13 cellular contexts compared by ENCODE assay signal in genomic region chr4:147754037-147754445, GRCh38. TPM values are rescaled to one million over a fixed set of nuclear protein-coding genes. Genes with fewer than 3 reads are reported as not detected.
DNase-seq lines count a peak whose midpoint lies in the region; ATAC-seq, FAIRE-seq and TF ChIP-seq lines count a peak whose summit lies in the region.
"Had no signal": no experiment of that assay in that cellular context is flagged by ENCODE, and none has a peak within 500 bp of the region (broad histone marks: within the 10 kb centered on the region; RNA-seq: fewer than 3 reads in every experiment).

No MANE protein-coding gene starts in this region.

- H3K4ac ChIP-seq in H1 (replicated peaks; ENCODE audit: insufficient read length, low read depth, low read length) = no peak overlapping the region

- no peak overlapping the region for H2AK5ac ChIP-seq in H1 (ENCODE audit: low read depth, low read length)

- no peak for TF ChIP-seq RAD21 in H1 (IDR thresholded peaks at IDR 0.05 in 1 of 2, conservative IDR thresholded peaks at IDR 0.05 in 1 of 2; ENCODE audit: low read depth in 2 of 2, low read length in 2 of 2)

- no peak overlapping the region for H3K14ac ChIP-seq in H1 (ENCODE audit: insufficient read length)

- no peak overlapping the region for H2BK5ac ChIP-seq in H1 (ENCODE audit: low read depth, low read length)

- no peaks in the 10 kb centered on the region for H3K79me1 ChIP-seq in H1 (ENCODE audit: low read depth, low read length)

- no peak for TF ChIP-seq EP300 in H1 (IDR thresholded peaks at IDR 0.05; ENCODE audit: borderline replicate concordance in 1 of 2, low read depth in 2 of 2, low read length in 2 of 2)

- no peak overlapping the region for H3K18ac ChIP-seq in H1 (ENCODE audit: extremely low read depth, low read length)

- DNase-seq in AG04449 (ENCODE audit: low read depth, low spot score) = peak; percentile 71
- no peak for DNase-seq in H1 (ENCODE audit: low read depth in 1 of 2, low spot score in 2 of 2)
- no peak for DNase-seq in OCI-M2 (lab: John Stamatoyannopoulos, UW; ENCODE audit: unreplicated experiment)
- no peak for DNase-seq in activated CD8-positive, alpha-beta memory T cell treated with anti-CD3 and anti-CD28 coated beads, Interleukin-2, amount 50 U/mL, for 4 hours
- DNase-seq in stimulated activated naive CD4-positive, alpha-beta T cell (lab: John Stamatoyannopoulos, UW) = no peak
- DNase-seq: NCI-H446 treated with DMSO at 0.1 percent for 48 hours had no signal

- no peaks in the 10 kb centered on the region for H3K23me2 ChIP-seq in H1 (ENCODE audit: low read depth, low read length)

- TF ChIP-seq POLR2A in H1 (IDR thresholded peaks at IDR 0.05; ENCODE audit: control extremely low read depth in 1 of 2, low read depth in 2 of 2, low read length in 2 of 2) = no peak

- no peaks in the 10 kb centered on the region for H4K20me1 ChIP-seq in H1 (replicated peaks in 1 of 2; ENCODE audit: control insufficient read depth in 1 of 2, insufficient read depth in 2 of 2, low read length in 2 of 2)

- FAIRE-seq in H1 (lab: Jason Lieb, UNC) = no peak
- FAIRE-seq: K562, urothelium cell line had no signal

- peaks cover 23% of the 10 kb centered on the region for H3K4me1 ChIP-seq in HUES6 (ENCODE audit: control insufficient read depth, insufficient read depth, low read length)
- peaks cover 0 to 14% (median 3%) of the 10 kb centered on the region in 4 experiments; a peak in 3 of 7 replicates for H3K4me1 ChIP-seq in H1 (replicated peaks in 1 of 4; ENCODE audit: control insufficient read depth in 3 of 4, insufficient read depth in 4 of 4, low read length in 3 of 4)
- H3K4me1 ChIP-seq in muscle layer of duodenum (ENCODE audit: control insufficient read depth in 1 of 2, insufficient read depth in 2 of 2, low read length in 2 of 2) = peaks cover 4 to 28% of the 10 kb centered on the region in 2 donors

- H2BK12ac ChIP-seq in H1 (ENCODE audit: low read depth, low read length) = no peak overlapping the region; the same call in 1 of the 2 replicates

- H3K27ac ChIP-seq in HUES6 (ENCODE audit: low read depth, low read length) (0 out of 2 replicates have a peak overlapping the region, but pooled peaks have one; percentile 0), H1 (ENCODE audit: low read depth, low read length) (no peak overlapping the region), muscle layer of duodenum (ENCODE audit: low read length) (peak overlapping the region; percentile 76)
- H3K27ac ChIP-seq: BLaER1 treated with 17β-estradiol and CSF1 and Interleukin-3, amounts not matched to agents 10 nM and 100 nM; cardiac muscle cell had no signal

- no peaks in the 10 kb centered on the region for H3K9me3 ChIP-seq in HUES6 (ENCODE audit: control insufficient read depth, insufficient read depth, low read depth, low read length)
- no peaks in the 10 kb centered on the region for H3K9me3 ChIP-seq in H1 (ENCODE audit: insufficient read depth in 2 of 2, low read depth in 1 of 2, low read length in 1 of 2)
- H3K9me3 ChIP-seq in muscle layer of duodenum (ENCODE audit: control insufficient read depth in 1 of 2, low read length in 2 of 2) = no peaks in the 10 kb centered on the region
- H3K9me3 ChIP-seq: BLaER1 treated with 17β-estradiol and CSF1 and Interleukin-3, amounts not matched to agents 10 nM and 100 nM had no signal

- H2BK20ac ChIP-seq in H1 (ENCODE audit: low read length) = no peak overlapping the region; the same call in 1 of the 2 replicates

- no peak overlapping the region for H3K9ac ChIP-seq in HUES6 (ENCODE audit: low read length)
- H3K9ac ChIP-seq in H1 (replicated peaks in 1 of 4; ENCODE audit: extremely low read depth in 1 of 4, low read depth in 3 of 4, low read length in 3 of 4) = no peak overlapping the region
- H3K9ac ChIP-seq: BLaER1 treated with 17β-estradiol and CSF1 and Interleukin-3, amounts not matched to agents 10 nM and 100 nM had no signal

- no peaks in the 10 kb centered on the region for H3K36me3 ChIP-seq in HUES6 (ENCODE audit: control insufficient read depth, insufficient read depth, low read length)
- no peaks in the 10 kb centered on the region for H3K36me3 ChIP-seq in H1 (ENCODE audit: control insufficient read depth in 2 of 4, insufficient read depth in 4 of 4, low read length in 3 of 4)
- H3K36me3 ChIP-seq in muscle layer of duodenum (ENCODE audit: control insufficient read depth in 1 of 2, insufficient read depth in 2 of 2, low read length in 2 of 2) = no peaks in the 10 kb centered on the region
- H3K36me3 ChIP-seq: cardiac muscle cell had no signal

- H2BK120ac ChIP-seq in H1 (replicated peaks; ENCODE audit: low read depth, low read length) = no peak overlapping the region

- CTCF ChIA-PET in AG04449 (lab: Yijun Ruan, JAX) = interaction anchor here (0.6 to 2.7 kb wide), 2 partner anchors 22 to 113 kb away, joined by 3 to 7 read pairs; partner anchors contain the start of gene ARHGAP10
- CTCF ChIA-PET in H1 (lab: Charles Lee; ENCODE audit: partially characterized antibody) = interaction anchor here (0.8 to 1.4 kb wide), 4 partner anchors 14 to 113 kb away, joined by 3 to 4 read pairs (median 3); no protein-coding TSS in a partner anchor

- POLR2A ChIA-PET in AG04449 (lab: Yijun Ruan, JAX) (interaction anchor here (0.8 to 1.6 kb wide), 3 partner anchors 15 to 22 kb away, joined by 3 to 6 read pairs (median 3); partner anchors contain the start of gene ARHGAP10), H1 (lab: Charles Lee; ENCODE audit: partially characterized antibody) (no interaction called here)

- no peak overlapping the region for H3K56ac ChIP-seq in H1 (replicated peaks; ENCODE audit: insufficient read length, low read depth, low read length)

- H2AFZ ChIP-seq in H1 (ENCODE audit: low read length) = no peak overlapping the region

- H3K4me2 ChIP-seq in H1 (ENCODE audit: insufficient read depth in 1 of 2, low read depth in 2 of 2, low read length in 2 of 2) = peak overlapping the region; percentile 16 to 42; a peak in 3 of 4 replicates
- H3K4me2 ChIP-seq: BLaER1 treated with 17β-estradiol and CSF1 and Interleukin-3, amounts not matched to agents 10 nM and 100 nM had no signal

- H3K4me3 ChIP-seq in AG04449 (ENCODE audit: low read depth, low read length) (no peak overlapping the region), HUES6 (ENCODE audit: low read depth, low read length) (no peak overlapping the region), H1 (ENCODE audit: extremely low read depth in 1 of 4, insufficient read depth in 2 of 4, low read depth in 3 of 4, low read length in 4 of 4) (no peak overlapping the region), muscle layer of duodenum (ENCODE audit: low read depth in 1 of 2, low read length in 2 of 2) (no peak overlapping the region)
- H3K4me3 ChIP-seq: BLaER1 treated with 17β-estradiol and CSF1 and Interleukin-3, amounts not matched to agents 10 nM and 100 nM; cardiac muscle cell; K562 had no signal

- 48% methylated on average over 3 of the region's 3 CpGs; no CpG with 5 or more reads in 1 of the 2 experiments for WGBS in H1 (ENCODE audit: extremely low coverage in 1 of 2, insufficient coverage in 1 of 2, insufficient read length in 1 of 2, insufficient replicate concordance in 2 of 2, low coverage in 1 of 2, low lambda C conversion rate in 2 of 2, missing lambda C conversion rate in 1 of 2), 2 experiments

- no peak overlapping the region for H3K23ac ChIP-seq in H1 (ENCODE audit: insufficient read length)

- no peak overlapping the region for H4K91ac ChIP-seq in H1 (replicated peaks; ENCODE audit: insufficient read length, low read length)

- no peak overlapping the region for H2BK15ac ChIP-seq in H1 (ENCODE audit: low read length)

- H4K5ac ChIP-seq in H1 (ENCODE audit: insufficient read length, low read depth, low read length) = no peak overlapping the region

- ATAC-seq in HG02884 (IDR thresholded peaks at IDR 0.05; ENCODE audit: unreplicated experiment) = no peak
- ATAC-seq: K562 had no signal

- TF ChIP-seq CTCF in AG04449 (IDR thresholded peaks at IDR 0.05; ENCODE audit: insufficient read depth, low read length, missing control alignments) (no peak), H1 (IDR thresholded peaks at IDR 0.05; ENCODE audit: control extremely low read depth in 1 of 3, insufficient read depth in 1 of 3, low read depth in 1 of 3, low read length in 3 of 3) (no peak)

- H4K8ac ChIP-seq in H1 (ENCODE audit: extremely low read depth, insufficient read depth, low read length) = no peak overlapping the region

- no peaks in the 10 kb centered on the region for H3K79me2 ChIP-seq in H1 (ENCODE audit: control insufficient read depth in 1 of 2, insufficient read depth in 2 of 2, low read length in 2 of 2)

- H3K27me3 ChIP-seq in HUES6 (ENCODE audit: control insufficient read depth, insufficient read depth, low read length) (no peaks in the 10 kb centered on the region), H1 (replicated peaks in 1 of 4; ENCODE audit: control insufficient read depth in 3 of 4, extremely low read depth in 1 of 4, insufficient read depth in 3 of 4, low read length in 3 of 4) (no peaks in the 10 kb centered on the region), muscle layer of duodenum (ENCODE audit: low read depth, low read length) (no peaks in the 10 kb centered on the region)
- H3K27me3 ChIP-seq: BLaER1 treated with 17β-estradiol and CSF1 and Interleukin-3, amounts not matched to agents 10 nM and 100 nM; cardiac muscle cell had no signal

TF ChIP-seq in H1, 55 proteins besides CTCF, POLR2A, EP300 and RAD21 (continues in another document):
- TF ChIP-seq TEAD4 (IDR thresholded peaks at IDR 0.05; ENCODE audit: low read depth, low read length) = 0 out of 2 replicates have a peak, but pooled peaks have one; percentile 30
- no peak for TF ChIP-seq HDAC6 (IDR thresholded peaks at IDR 0.05; ENCODE audit: low read depth, low read length)
- TF ChIP-seq TAF7 (optimal IDR thresholded peaks at IDR 0.05; ENCODE audit: borderline replicate concordance, low read depth, low read length) = no peak

RNA-seq across cellular contexts. Expression of gene ARHGAP10, which starts 22.2 kb away (rescaled TPM):
- 6.0 and 6.1 TPM in 2 replicates for total RNA-seq in H1 (2021; fragmentation: NEBNext Ultra II Directional; extraction: Animal tissue kit (Norgen Biotek cat#: 25700))
- polyA plus RNA-seq in H1 (2011; rRNA removed) = 3.2 and 3.7 TPM in 2 replicates
- polyA plus RNA-seq in H1 (2011; cell fraction: cytosol; rRNA removed) = 3.2 TPM
- 5.0 TPM for polyA plus RNA-seq in H1 (2011; cell fraction: nucleus; rRNA removed)
- 4.0 to 5.1 TPM (median 4.7 TPM) in 4 replicates for polyA plus RNA-seq in H1 (2012, experiment 1 of 2)
- polyA plus RNA-seq in H1 (2012, experiment 2 of 2) = 0.94 TPM
- polyA plus RNA-seq in H1 (2013, experiment 1 of 2) = 3.6 TPM
- 3.7 TPM for polyA plus RNA-seq in H1 (2013, experiment 2 of 2)
- polyA minus RNA-seq in H1 (2011; rRNA and poly(A)+ RNA removed) = 5.9 and 6.7 TPM in 2 replicates
- polyA minus RNA-seq in H1 (2011; cell fraction: cytosol; rRNA and poly(A)+ RNA removed) = 2.9 TPM
- polyA minus RNA-seq in H1 (2011; cell fraction: nucleus; rRNA and poly(A)+ RNA removed) = 17.1 TPM
